ENCODE assay signal across 34 cellular contexts in the genomic region with DNA sequence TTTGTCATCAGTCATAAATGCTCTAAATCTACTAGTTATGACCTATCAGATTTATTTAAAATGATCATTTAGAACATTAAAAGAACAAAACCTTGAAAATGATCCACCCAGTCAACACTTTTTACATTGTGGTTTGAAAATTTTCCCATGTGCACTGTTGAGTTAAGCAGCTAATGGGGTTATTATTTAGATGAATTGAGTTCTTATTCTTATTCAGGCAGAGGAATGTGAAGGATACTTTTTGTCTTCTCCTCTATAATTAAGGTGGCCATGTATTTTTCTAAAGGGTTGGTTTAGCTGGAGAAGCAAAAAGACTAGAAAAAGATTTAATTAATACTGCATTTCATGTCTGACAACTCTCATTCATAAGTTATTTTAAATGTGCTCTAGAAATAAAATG.
"Had no signal": no experiment of that assay in that cellular context is flagged by ENCODE, and none has a peak within 500 bp of the region (broad histone marks: within the 10 kb centered on the region; RNA-seq: fewer than 3 reads in every experiment).

No MANE protein-coding gene starts in this region.

- DNase-seq: activated B cell treated with CpG ODN at 0.5 μM for 24 hours; activated CD4-positive, alpha-beta memory T cell treated with anti-CD3 and anti-CD28 coated beads for 36 hours; activated CD4-positive, alpha-beta T cell treated with anti-CD3 and anti-CD28 coated beads for 4 hours; activated CD4-positive, alpha-beta T cell treated with anti-CD3 and anti-CD28 coated beads, Interleukin-2, amount 10 ng/mL, durations not matched to agents 24 days and 14 days; activated CD4-positive, alpha-beta T cell treated with anti-CD3 and anti-CD28 coated beads, Interleukin-2, amount 50 U/mL, for 1 hour; activated CD4-positive, alpha-beta T cell treated with anti-CD3 and anti-CD28 coated beads, Interleukin-2, amount 50 U/mL, for 4 hours; activated CD4-positive, CD25-positive, alpha-beta regulatory T cell treated with anti-CD3 and anti-CD28 coated beads, Interleukin-2, amount 50 U/mL, for 72 hours; activated CD8-positive, alpha-beta memory T cell treated with anti-CD3 and anti-CD28 coated beads, Interleukin-2, amount 50 U/mL, for 4 hours; activated CD8-positive, alpha-beta T cell treated with anti-CD3 and anti-CD28 coated beads for 36 hours; activated effector memory CD4-positive, alpha-beta T cell treated with anti-CD3 and anti-CD28 coated beads, Interleukin-2, amount 50 U/mL, for 16 hours; activated gamma-delta T cell treated with Interleukin-2 at 50 U/mL for 16 hours; activated naive CD4-positive, alpha-beta T cell; activated naive CD4-positive, alpha-beta T cell treated with anti-CD3 and anti-CD28 coated beads for 36 hours; activated naive CD4-positive, alpha-beta T cell treated with anti-CD3 and anti-CD28 coated beads, Interleukin-2, amount 50 U/mL, for 16 hours; activated naive CD8-positive, alpha-beta T cell treated with anti-CD3 and anti-CD28 coated beads for 36 hours; activated T-cell treated with anti-CD3 and anti-CD28 coated beads for 4 hours; activated T-cell treated with anti-CD3 and anti-CD28 coated beads, Interleukin-2, amount 50 U/mL, for 1 hour; activated T-cell treated with anti-CD3 and anti-CD28 coated beads, Interleukin-2, amount 50 U/mL, for 4 hours; activated T-cell treated with anti-CD3 and anti-CD28 coated beads, Interleukin-2, amount 50 U/mL, for 72 hours; adrenal gland; amniotic stem cell; aorta; body of pancreas; brain microvascular endothelial cell; central memory CD4-positive, alpha-beta T cell; T-helper 2 cell; T-helper 9 cell had no signal

- H3K4me1 ChIP-seq: adrenal gland, body of pancreas, breast epithelium had no signal

- H3K36me3 Mint-ChIP-seq: activated CD4-positive, alpha-beta memory T cell treated with anti-CD3 and anti-CD28 coated beads for 36 hours; activated naive CD4-positive, alpha-beta T cell treated with anti-CD3 and anti-CD28 coated beads, Interleukin-2, amount 50 U/mL, for 72 hours; activated naive CD8-positive, alpha-beta T cell treated with anti-CD3 and anti-CD28 coated beads for 36 hours had no signal

- H3K27me3 ChIP-seq: adrenal gland, body of pancreas, brain microvascular endothelial cell, breast epithelium had no signal

- H3K4me3 Mint-ChIP-seq: activated B cell treated with CpG ODN at 0.5 μM for 24 hours; activated CD4-positive, alpha-beta memory T cell treated with anti-CD3 and anti-CD28 coated beads for 36 hours; activated CD4-positive, alpha-beta T cell treated with anti-CD3 and anti-CD28 coated beads, Interleukin-2, amount 10 ng/mL, durations not matched to agents 24 days and 14 days; activated CD8-positive, alpha-beta T cell treated with anti-CD3 and anti-CD28 coated beads for 36 hours; activated naive CD4-positive, alpha-beta T cell treated with anti-CD3 and anti-CD28 coated beads for 36 hours; activated naive CD8-positive, alpha-beta T cell treated with anti-CD3 and anti-CD28 coated beads for 36 hours; activated T-cell treated with anti-CD3 and anti-CD28 coated beads, Interleukin-2, amount 50 U/mL, for 4 hours; activated T-cell treated with anti-CD3 and anti-CD28 coated beads, Interleukin-2, amount 50 U/mL, for 72 hours; activated T-helper 1 cell treated with anti-CD3 and anti-CD28 coated beads, Interleukin-12 subunit alpha, Interleukin-12 subunit beta, Interleukin-2, Interleukin-4 antibody, amounts not matched to agents 30 ng/mL and 10 ng/mL and 1 ng/mL, durations not matched to agents 14 hours and 24 hours and 36 hours; activated T-helper 17 cell treated with anti-CD3 and anti-CD28 coated beads, Interleukin-2, amount 50 U/mL, for 72 hours; T-helper 1 cell treated with Interleukin-12 subunit alpha and Interleukin-12 subunit beta and Interleukin-4 antibody, amounts not matched to agents 30 μg/mL and 1 μg/mL, for 36 hours; T-helper 2 cell treated with Interferon-gamma antibody and Interleukin-4, amounts not matched to agents 5 μg/mL and 100 μg/mL, for 36 hours had no signal

- H3K27me3 Mint-ChIP-seq: activated B cell treated with CpG ODN at 0.5 μM for 24 hours; activated CD4-positive, alpha-beta memory T cell treated with anti-CD3 and anti-CD28 coated beads for 36 hours; activated CD4-positive, alpha-beta T cell treated with anti-CD3 and anti-CD28 coated beads, Interleukin-2, amount 10 ng/mL, durations not matched to agents 24 days and 14 days; activated CD8-positive, alpha-beta T cell treated with anti-CD3 and anti-CD28 coated beads for 36 hours; activated naive CD8-positive, alpha-beta T cell treated with anti-CD3 and anti-CD28 coated beads for 36 hours; activated T-helper 17 cell treated with anti-CD3 and anti-CD28 coated beads, Interleukin-2, amount 50 U/mL, for 72 hours had no signal

- H3K4me3 ChIP-seq: adrenal gland, body of pancreas, breast epithelium had no signal

- H3K27ac ChIP-seq: adrenal gland, body of pancreas, brain microvascular endothelial cell, breast epithelium, VCaP had no signal

- H3K4me1 Mint-ChIP-seq: activated B cell treated with CpG ODN at 0.5 μM for 24 hours; activated CD4-positive, alpha-beta T cell treated with anti-CD3 and anti-CD28 coated beads, Interleukin-2, amount 10 ng/mL, durations not matched to agents 24 days and 14 days; activated naive CD8-positive, alpha-beta T cell treated with anti-CD3 and anti-CD28 coated beads for 36 hours; activated T-helper 17 cell treated with anti-CD3 and anti-CD28 coated beads, Interleukin-2, amount 50 U/mL, for 72 hours had no signal

- H3K9me3 Mint-ChIP-seq: activated B cell treated with CpG ODN at 0.5 μM for 24 hours; activated CD4-positive, alpha-beta memory T cell treated with anti-CD3 and anti-CD28 coated beads for 36 hours; activated CD4-positive, alpha-beta T cell treated with anti-CD3 and anti-CD28 coated beads, Interleukin-2, amount 10 ng/mL, durations not matched to agents 24 days and 14 days; activated CD8-positive, alpha-beta T cell treated with anti-CD3 and anti-CD28 coated beads for 36 hours; activated naive CD4-positive, alpha-beta T cell treated with anti-CD3 and anti-CD28 coated beads for 36 hours; activated T-cell treated with anti-CD3 and anti-CD28 coated beads, Interleukin-2, amount 50 U/mL, for 4 hours; activated T-helper 1 cell treated with anti-CD3 and anti-CD28 coated beads, Interleukin-12 subunit alpha, Interleukin-12 subunit beta, Interleukin-2, Interleukin-4 antibody, amounts not matched to agents 30 ng/mL and 10 ng/mL and 1 ng/mL, durations not matched to agents 14 hours and 24 hours and 36 hours; activated T-helper 17 cell treated with anti-CD3 and anti-CD28 coated beads, Interleukin-2, amount 50 U/mL, for 72 hours; T-helper 1 cell treated with Interleukin-12 subunit alpha and Interleukin-12 subunit beta and Interleukin-4 antibody, amounts not matched to agents 30 μg/mL and 1 μg/mL, for 36 hours; T-helper 2 cell treated with Interferon-gamma antibody and Interleukin-4, amounts not matched to agents 5 μg/mL and 100 μg/mL, for 36 hours had no signal

- H3K9me3 ChIP-seq: adrenal gland, body of pancreas, breast epithelium had no signal

- H3K27ac Mint-ChIP-seq: activated B cell treated with CpG ODN at 0.5 μM for 24 hours; activated CD4-positive, alpha-beta memory T cell treated with anti-CD3 and anti-CD28 coated beads for 36 hours; activated CD4-positive, alpha-beta T cell treated with anti-CD3 and anti-CD28 coated beads, Interleukin-2, amount 10 ng/mL, durations not matched to agents 24 days and 14 days; activated CD8-positive, alpha-beta T cell treated with anti-CD3 and anti-CD28 coated beads for 36 hours; activated naive CD4-positive, alpha-beta T cell treated with anti-CD3 and anti-CD28 coated beads for 36 hours; activated naive CD4-positive, alpha-beta T cell treated with anti-CD3 and anti-CD28 coated beads, Interleukin-2, amount 50 U/mL, for 72 hours; activated naive CD8-positive, alpha-beta T cell treated with anti-CD3 and anti-CD28 coated beads for 36 hours; activated T-cell treated with anti-CD3 and anti-CD28 coated beads, Interleukin-2, amount 50 U/mL, for 72 hours; activated T-helper 1 cell treated with anti-CD3 and anti-CD28 coated beads, Interleukin-12 subunit alpha, Interleukin-12 subunit beta, Interleukin-2, Interleukin-4 antibody, amounts not matched to agents 30 ng/mL and 10 ng/mL and 1 ng/mL, durations not matched to agents 14 hours and 24 hours and 36 hours; activated T-helper 17 cell treated with anti-CD3 and anti-CD28 coated beads, Interleukin-2, amount 50 U/mL, for 72 hours; T-helper 1 cell treated with Interleukin-12 subunit alpha and Interleukin-12 subunit beta and Interleukin-4 antibody, amounts not matched to agents 30 μg/mL and 1 μg/mL, for 36 hours; T-helper 2 cell treated with Interferon-gamma antibody and Interleukin-4, amounts not matched to agents 5 μg/mL and 100 μg/mL, for 36 hours had no signal

- ATAC-seq: activated CD8-positive, alpha-beta T cell treated with anti-CD3 and anti-CD28 coated beads for 36 hours; activated naive CD4-positive, alpha-beta T cell treated with anti-CD3 and anti-CD28 coated beads, Interleukin-2, amount 50 U/mL, for 72 hours; activated T-cell treated with anti-CD3 and anti-CD28 coated beads, Interleukin-2, amount 50 U/mL, for 4 hours; activated T-cell treated with anti-CD3 and anti-CD28 coated beads, Interleukin-2, amount 50 U/mL, for 72 hours; activated T-helper 17 cell treated with anti-CD3 and anti-CD28 coated beads, Interleukin-2, amount 50 U/mL, for 72 hours; body of pancreas had no signal

- H3K36me3 ChIP-seq: adrenal gland, brain microvascular endothelial cell, breast epithelium had no signal
